1 cellular context compared by ENCODE assay signal in the genomic region with DNA sequence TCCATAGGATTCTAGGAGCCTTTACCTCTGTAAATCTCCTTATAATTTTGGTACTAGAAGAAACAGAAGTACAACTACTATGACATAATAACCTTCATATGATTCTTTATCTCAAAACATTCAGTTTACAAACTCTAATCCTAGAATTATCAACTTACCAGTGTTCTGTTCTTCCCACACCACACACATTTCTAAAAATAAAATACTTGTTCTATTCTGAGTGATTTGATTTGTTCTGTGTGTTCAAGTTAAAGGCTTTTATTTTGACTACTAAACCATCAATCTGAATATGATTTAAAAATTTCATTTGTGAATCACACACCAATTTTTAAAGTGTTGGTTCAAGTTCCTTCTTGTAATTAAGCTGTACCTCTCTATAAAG.
TF ChIP-seq lines count a peak whose summit lies in the region.

No MANE protein-coding gene starts in this region.

TF ChIP-seq in SK-N-SH treated with all-trans-retinoic acid at 6 μM for 48 hours, 23 proteins besides CTCF, POLR2A, EP300 and RAD21 (continued from another document):
- TF ChIP-seq POU6F1 (CRISPR knock-in tag; IDR thresholded peaks at IDR 0.05; ENCODE audit: borderline replicate concordance, low read depth): no peak
- no peak for TF ChIP-seq OSR1 (CRISPR knock-in tag; IDR thresholded peaks at IDR 0.05)
- TF ChIP-seq GLIS3 (CRISPR knock-in tag; IDR thresholded peaks at IDR 0.05): no peak
